In the genomic region with DNA sequence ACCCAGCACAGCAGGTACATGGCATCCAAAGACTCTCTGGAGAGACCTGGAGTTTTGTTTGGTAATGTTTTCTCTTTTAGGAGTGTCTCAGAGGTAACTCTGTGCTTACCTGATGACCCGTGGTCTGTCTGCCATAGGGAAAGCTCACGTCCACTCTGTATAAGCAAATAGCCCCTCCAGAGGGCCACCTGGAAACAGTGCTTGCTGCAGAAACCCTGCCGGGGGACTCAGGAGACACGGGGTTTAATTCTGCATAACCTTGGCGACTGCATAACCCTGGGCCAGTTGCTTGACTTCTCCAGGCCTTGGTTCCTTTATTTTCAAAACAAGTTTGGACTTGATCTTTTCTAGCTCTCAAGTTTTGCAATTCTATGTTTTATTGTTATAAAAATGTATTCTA, we compare ENCODE assay signal across 18 cellular contexts.
A peak's percentile ranks its signal among the peaks of the same experiment; 100 is the strongest.
DNase-seq lines count a peak whose midpoint lies in the region; TF ChIP-seq lines count a peak whose summit lies in the region.
"Had no signal": no experiment of that assay in that cellular context is flagged by ENCODE, and none has a peak within 500 bp of the region (broad histone marks: within the 10 kb centered on the region; RNA-seq: fewer than 3 reads in every experiment).

No MANE protein-coding gene starts in this region.

- H3K27ac ChIP-seq in coronary artery = no peak overlapping the region
- H3K27ac ChIP-seq: 22Rv1, A549, C4-2B, GM23248, HL-60 had no signal

- H3K4me3 ChIP-seq in coronary artery = no peak overlapping the region
- H3K4me3 ChIP-seq: A549, GM12878, GM23248 had no signal

- TF ChIP-seq CTCF in coronary artery (IDR thresholded peaks at IDR 0.05) = no peak

- DNase-seq in activated CD8-positive, alpha-beta memory T cell treated with anti-CD3 and anti-CD28 coated beads for 24 hours = peak; percentile 19
- no peak for DNase-seq in activated CD8-positive, alpha-beta memory T cell treated with anti-CD3 and anti-CD28 coated beads, Interleukin-2, amount 50 U/mL, for 4 hours
- peak; percentile 19 for DNase-seq in coronary artery (ENCODE audit: low spot score)
- DNase-seq in islet precursor cell = peak; percentile 25
- DNase-seq in NCI-H1417 (lab: John Stamatoyannopoulos, UW) = no peak
- no peak for DNase-seq in central memory CD4-positive, alpha-beta T cell
- DNase-seq in dermis blood vessel endothelial cell = no peak
- DNase-seq: AML-193; CD4-positive, alpha-beta T cell; DMS153; DMS79 treated with DMSO at 0.1 percent for 48 hours; GM23248; HCEC 1CT had no signal

Comparison
In these comparisons a context has a peak if more than half of its experiments do, and no peak if none do; other contexts are left out.
1. DNase-seq: peak in activated CD8-positive, alpha-beta memory T cell treated with anti-CD3 and anti-CD28 coated beads for 24 hours (single experiment), coronary artery (single experiment) and islet precursor cell (single experiment); none in activated CD8-positive, alpha-beta memory T cell treated with anti-CD3 and anti-CD28 coated beads, Interleukin-2, amount 50 U/mL, for 4 hours (single experiment), NCI-H1417 (0 of 3), central memory CD4-positive, alpha-beta T cell (single experiment) and dermis blood vessel endothelial cell (single experiment).